Comparison of ENCODE assay signal across 29 cellular contexts in the genomic region with DNA sequence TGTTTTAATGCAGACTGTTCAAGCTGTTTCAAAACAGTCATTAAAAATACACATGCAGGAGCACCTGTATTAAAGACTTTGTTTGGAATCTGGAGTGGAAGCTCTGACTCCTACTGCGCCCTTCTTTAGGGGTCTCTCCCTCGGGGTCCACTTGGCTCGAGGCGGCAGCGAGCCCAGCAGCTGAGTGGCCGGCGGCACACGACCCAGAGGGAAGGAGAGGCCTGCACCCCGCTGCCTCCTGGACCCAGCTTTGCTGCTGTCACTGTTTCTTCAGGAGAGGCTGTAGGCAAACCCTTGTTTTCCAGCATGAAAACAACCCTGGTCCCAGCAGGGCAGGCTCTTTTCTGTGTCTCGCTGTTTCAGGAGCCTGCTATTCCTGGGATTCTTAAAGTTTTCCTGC. TPM values are rescaled to one million over a fixed set of nuclear protein-coding genes. Genes with fewer than 3 reads are reported as not detected.
"Had no signal": no experiment of that assay in that cellular context is flagged by ENCODE, and none has a peak within 500 bp of the region (broad histone marks: within the 10 kb centered on the region; RNA-seq: fewer than 3 reads in every experiment).

No MANE protein-coding gene starts in this region.

- H3K36me3 ChIP-seq: ovary had no signal

- DNase-seq: activated CD4-positive, alpha-beta T cell treated with anti-CD3 and anti-CD28 coated beads for 1 hour; activated CD4-positive, alpha-beta T cell treated with anti-CD3 and anti-CD28 coated beads, Interleukin-2, amount 10 ng/mL, durations not matched to agents 7 days and 5 days; activated CD8-positive, alpha-beta T cell treated with anti-CD3 and anti-CD28 coated beads for 36 hours; activated gamma-delta T cell treated with Interleukin-2 at 50 U/mL for 16 hours; activated naive CD8-positive, alpha-beta T cell treated with anti-CD3 and anti-CD28 coated beads, Interleukin-2, amount 50 U/mL, for 24 hours; activated T-cell treated with anti-CD3 and anti-CD28 coated beads, Interleukin-2, amount 50 U/mL, for 4 hours; colonic mucosa; effector memory CD4-positive, alpha-beta T cell; erythroblast; heart left ventricle; immature natural killer cell; kidney; left colon; mammary epithelial cell; naive B cell; sigmoid colon; stimulated activated CD4-positive, alpha-beta T cell treated with anti-CD3 and anti-CD28 coated beads, Interleukin-1b, Interleukin-23, amount 100 ng/mL, for 48 hours; stimulated activated naive B cell treated with anti-CD40 and anti-IgM and Interleukin-4, amounts not matched to agents 10 μg/mL and 1 μg/mL and 100 μg/mL, for 72 hours; T-helper 2 cell had no signal

- H3K27ac ChIP-seq: colonic mucosa, gastroesophageal sphincter, ovary, prostate gland, sigmoid colon, suprapubic skin, tibial nerve had no signal

- H3K4me3 ChIP-seq: colonic mucosa, gastroesophageal sphincter, heart left ventricle, ovary, prostate gland, sigmoid colon, smooth muscle cell, suprapubic skin, tibial nerve had no signal

- H3K9me3 ChIP-seq: colonic mucosa, gastroesophageal sphincter, heart left ventricle, ovary, prostate gland, sigmoid colon, suprapubic skin, tibial nerve had no signal

- H3K4me1 ChIP-seq: colonic mucosa, gastroesophageal sphincter, prostate gland, sigmoid colon had no signal

- H3K4me2 ChIP-seq: smooth muscle cell had no signal

- H3K27me3 ChIP-seq: colonic mucosa, gastroesophageal sphincter, heart left ventricle, ovary, sigmoid colon, suprapubic skin, tibial nerve had no signal

- ATAC-seq: activated CD8-positive, alpha-beta T cell treated with anti-CD3 and anti-CD28 coated beads for 36 hours; activated naive CD8-positive, alpha-beta T cell treated with anti-CD3 and anti-CD28 coated beads, Interleukin-2, amount 50 U/mL, for 24 hours; activated T-cell treated with anti-CD3 and anti-CD28 coated beads, Interleukin-2, amount 50 U/mL, for 4 hours; activated T-helper 17 cell treated with anti-CD3 and anti-CD28 coated beads, Interleukin-2, amount 50 U/mL, for 72 hours; gastroesophageal sphincter; left colon; stimulated activated naive B cell treated with anti-CD40 and anti-IgM and Interleukin-4, amounts not matched to agents 10 μg/mL and 1 μg/mL and 100 μg/mL, for 72 hours had no signal

RNA-seq across cellular contexts. Expression of gene MUC6, which starts 29.2 kb away (rescaled TPM):
- total RNA-seq: activated CD4-positive, alpha-beta T cell treated with anti-CD3 and anti-CD28 coated beads, Interleukin-2, amount 10 ng/mL, durations not matched to agents 7 days and 5 days; activated CD8-positive, alpha-beta T cell treated with anti-CD3 and anti-CD28 coated beads for 36 hours; activated T-helper 17 cell treated with anti-CD3 and anti-CD28 coated beads, Interleukin-2, amount 50 U/mL, for 72 hours; bronchial epithelial cell; dermis microvascular lymphatic vessel endothelial cell; heart left ventricle; left colon; sigmoid colon; smooth muscle cell; urinary bladder had no signal
